ENCODE assay signal across 9 cellular contexts in genomic region chr15:88704791-88705768, GRCh38.
A peak's percentile ranks its signal among the peaks of the same experiment; 100 is the strongest.
DNase-seq lines count a peak whose midpoint lies in the region; ATAC-seq and TF ChIP-seq lines count a peak whose summit lies in the region.
"Had no signal": no experiment of that assay in that cellular context is flagged by ENCODE, and none has a peak within 500 bp of the region (broad histone marks: within the 10 kb centered on the region; RNA-seq: fewer than 3 reads in every experiment).

No MANE protein-coding gene starts in this region.

- no peak for TF ChIP-seq EP300 in upper lobe of left lung (IDR thresholded peaks at IDR 0.05)

- H3K9me3 Mint-ChIP-seq in CD4-positive, alpha-beta memory T cell = peaks cover 0 to 2% (median 0%) of the 10 kb centered on the region in 8 donors

- peaks cover 7% of the 10 kb centered on the region for H3K4me1 ChIP-seq in CD4-positive, alpha-beta memory T cell (ENCODE audit: insufficient read depth, low read length)
- H3K4me1 ChIP-seq in fibroblast of lung (ENCODE audit: control insufficient read depth, extremely low read depth, insufficient read depth, low read length) (peaks cover 12% of the 10 kb centered on the region), muscle layer of duodenum (ENCODE audit: control insufficient read depth in 1 of 2, insufficient read depth in 2 of 2, low read length in 2 of 2) (peaks cover 0 to 6% of the 10 kb centered on the region in 2 donors), upper lobe of left lung (peaks cover 6 to 21% (median 9%) of the 10 kb centered on the region in 4 donors)

- CTCF ChIA-PET in CD4-positive, alpha-beta memory T cell (lab: Charles Lee; ENCODE audit: partially characterized antibody) = no interaction called here

- peak overlapping the region in 2 of 7 donors; percentile 42 to 62 for H3K27ac Mint-ChIP-seq in CD4-positive, alpha-beta memory T cell

- WGBS in upper lobe of left lung, 2 donors = 4 to 11% methylated on average over 40 to 57 of the region's 60 CpGs

- peak overlapping the region; percentile 58 for H2AFZ ChIP-seq in fibroblast of lung (ENCODE audit: low read length)

- no peaks in the 10 kb centered on the region for H3K36me3 Mint-ChIP-seq in CD4-positive, alpha-beta memory T cell

- no peak overlapping the region for H3K9ac ChIP-seq in SK-N-MC (ENCODE audit: insufficient read length)
- H3K9ac ChIP-seq in fibroblast of lung (ENCODE audit: insufficient read depth, low read length) = peak overlapping the region; percentile 55

- peaks cover 16% of the 10 kb centered on the region for H3K27me3 ChIP-seq in CD4-positive, alpha-beta memory T cell (ENCODE audit: insufficient read depth, low read length)
- H3K27me3 ChIP-seq in fibroblast of lung (ENCODE audit: control insufficient read depth, insufficient read depth, low read length) (no peaks in the 10 kb centered on the region), muscle layer of duodenum (ENCODE audit: low read depth, low read length) (peaks cover 4% of the 10 kb centered on the region), upper lobe of left lung (peaks cover 0 to 5% (median 0%) of the 10 kb centered on the region in 4 donors)

- H3K27ac ChIP-seq in CD4-positive, alpha-beta memory T cell (ENCODE audit: low read depth, low read length) = no peak overlapping the region
- H3K27ac ChIP-seq in SK-N-MC (no peak overlapping the region), fibroblast of lung (ENCODE audit: insufficient read depth, low read length) (no peak overlapping the region), muscle layer of duodenum (ENCODE audit: low read length) (no peak overlapping the region), upper lobe of left lung (peak overlapping the region in 2 of 4 donors; percentile 48 to 56)
- H3K27ac ChIP-seq: HL-60 had no signal

- H3K79me2 ChIP-seq in fibroblast of lung (ENCODE audit: control insufficient read depth, insufficient read depth, low read length) = no peaks in the 10 kb centered on the region

- no peaks in the 10 kb centered on the region for H3K9me3 ChIP-seq in CD4-positive, alpha-beta memory T cell (ENCODE audit: control insufficient read depth in 1 of 2, low read length in 2 of 2)
- H3K9me3 ChIP-seq in SK-N-MC (ENCODE audit: low read depth, low read length) (no peaks in the 10 kb centered on the region), fibroblast of lung (ENCODE audit: control insufficient read depth, insufficient read depth, low read depth, low read length) (no peaks in the 10 kb centered on the region), muscle layer of duodenum (ENCODE audit: control insufficient read depth in 1 of 2, low read length in 2 of 2) (no peaks in the 10 kb centered on the region), upper lobe of left lung (no peaks in the 10 kb centered on the region)

- intact Hi-C loops in CD4-positive, alpha-beta memory T cell (cut with micrococcal nuclease) = no loop called here

- peak overlapping the region; percentile 59 to 88 (median 78) for H3K4me3 Mint-ChIP-seq in CD4-positive, alpha-beta memory T cell

- POLR2A ChIA-PET in CD4-positive, alpha-beta memory T cell (lab: Charles Lee; ENCODE audit: partially characterized antibody) = no interaction called here

- ATAC-seq in upper lobe of left lung (ENCODE audit: low FRiP score in 2 of 2) (peak in 1 of 2 donors; percentile 70), GM19455 (IDR thresholded peaks at IDR 0.05; ENCODE audit: unreplicated experiment) (no peak), HG03280 (IDR thresholded peaks at IDR 0.05; ENCODE audit: unreplicated experiment) (no peak)

- DNase-seq in CD4-positive, alpha-beta memory T cell = no peak
- DNase-seq in SK-N-MC (ENCODE audit: low read depth, low spot score) = no peak
- peak; percentile 55 to 58 for DNase-seq in fibroblast of lung (ENCODE audit: low read depth in 2 of 2)
- peak in 1 of 2 donors; percentile 86 for DNase-seq in upper lobe of left lung
- DNase-seq in NCI-H526 treated with DMSO at 0.1 percent for 48 hours (lab: John Stamatoyannopoulos, UW) = no peak

- TF ChIP-seq CTCF in fibroblast of lung (conservative IDR thresholded peaks at IDR 0.05 in 1 of 2, IDR thresholded peaks at IDR 0.05 in 1 of 2; ENCODE audit: low read depth in 1 of 2, low read length in 2 of 2) (no peak), upper lobe of left lung (IDR thresholded peaks at IDR 0.05) (no peak)

- TF ChIP-seq POLR2A in upper lobe of left lung (IDR thresholded peaks at IDR 0.05) = no peak

- H3K36me3 ChIP-seq in CD4-positive, alpha-beta memory T cell (ENCODE audit: insufficient read depth, low read length) = no peaks in the 10 kb centered on the region
- H3K36me3 ChIP-seq in SK-N-MC (ENCODE audit: insufficient read depth, low read length) = no peaks in the 10 kb centered on the region
- no peaks in the 10 kb centered on the region for H3K36me3 ChIP-seq in fibroblast of lung (ENCODE audit: control insufficient read depth, insufficient read depth, low read length)
- no peaks in the 10 kb centered on the region for H3K36me3 ChIP-seq in muscle layer of duodenum (ENCODE audit: control insufficient read depth in 1 of 2, insufficient read depth in 2 of 2, low read length in 2 of 2)
- no peaks in the 10 kb centered on the region for H3K36me3 ChIP-seq in upper lobe of left lung

- peaks cover 20 to 28% of the 10 kb centered on the region in 2 donors for H3K27me3 Mint-ChIP-seq in CD4-positive, alpha-beta memory T cell

- H3K4me3 ChIP-seq in CD4-positive, alpha-beta memory T cell (ENCODE audit: low read length in 2 of 2) = no peak overlapping the region
- H3K4me3 ChIP-seq in SK-N-MC = peak overlapping the region; percentile 53
- H3K4me3 ChIP-seq in fibroblast of lung (replicated peaks in 1 of 4; ENCODE audit: control extremely low read depth in 1 of 4, insufficient read depth in 1 of 4, low read depth in 3 of 4, low read length in 4 of 4) = peak overlapping the region; percentile 35 to 55 (median 42)
- H3K4me3 ChIP-seq in muscle layer of duodenum (ENCODE audit: low read depth in 1 of 2, low read length in 2 of 2) = peak overlapping the region; percentile 19 to 66
- peak overlapping the region; percentile 29 to 55 (median 46) for H3K4me3 ChIP-seq in upper lobe of left lung

- H3K4me1 Mint-ChIP-seq in CD4-positive, alpha-beta memory T cell = peaks cover 6 to 17% (median 10%) of the 10 kb centered on the region in 4 donors

- peak overlapping the region; percentile 70 for H3K4me2 ChIP-seq in fibroblast of lung (ENCODE audit: extremely low read depth, insufficient read depth, low read length)

- no peaks in the 10 kb centered on the region for H4K20me1 ChIP-seq in fibroblast of lung (ENCODE audit: control insufficient read depth, extremely low read depth, insufficient read depth, low read length)

Comparison
In these comparisons a context has a peak if more than half of its experiments do, and no peak if none do; other contexts are left out.
1. DNase-seq: peak in fibroblast of lung (2 of 2); none in CD4-positive, alpha-beta memory T cell (0 of 5), SK-N-MC (single experiment) and NCI-H526 treated with DMSO at 0.1 percent for 48 hours (single experiment).
2. H3K4me3 ChIP-seq: peak in SK-N-MC (single experiment), fibroblast of lung (4 of 4), muscle layer of duodenum (2 of 2) and upper lobe of left lung (4 of 4); none in CD4-positive, alpha-beta memory T cell (0 of 2).